ENCODE assay signal across 13 cellular contexts in the genomic region with DNA sequence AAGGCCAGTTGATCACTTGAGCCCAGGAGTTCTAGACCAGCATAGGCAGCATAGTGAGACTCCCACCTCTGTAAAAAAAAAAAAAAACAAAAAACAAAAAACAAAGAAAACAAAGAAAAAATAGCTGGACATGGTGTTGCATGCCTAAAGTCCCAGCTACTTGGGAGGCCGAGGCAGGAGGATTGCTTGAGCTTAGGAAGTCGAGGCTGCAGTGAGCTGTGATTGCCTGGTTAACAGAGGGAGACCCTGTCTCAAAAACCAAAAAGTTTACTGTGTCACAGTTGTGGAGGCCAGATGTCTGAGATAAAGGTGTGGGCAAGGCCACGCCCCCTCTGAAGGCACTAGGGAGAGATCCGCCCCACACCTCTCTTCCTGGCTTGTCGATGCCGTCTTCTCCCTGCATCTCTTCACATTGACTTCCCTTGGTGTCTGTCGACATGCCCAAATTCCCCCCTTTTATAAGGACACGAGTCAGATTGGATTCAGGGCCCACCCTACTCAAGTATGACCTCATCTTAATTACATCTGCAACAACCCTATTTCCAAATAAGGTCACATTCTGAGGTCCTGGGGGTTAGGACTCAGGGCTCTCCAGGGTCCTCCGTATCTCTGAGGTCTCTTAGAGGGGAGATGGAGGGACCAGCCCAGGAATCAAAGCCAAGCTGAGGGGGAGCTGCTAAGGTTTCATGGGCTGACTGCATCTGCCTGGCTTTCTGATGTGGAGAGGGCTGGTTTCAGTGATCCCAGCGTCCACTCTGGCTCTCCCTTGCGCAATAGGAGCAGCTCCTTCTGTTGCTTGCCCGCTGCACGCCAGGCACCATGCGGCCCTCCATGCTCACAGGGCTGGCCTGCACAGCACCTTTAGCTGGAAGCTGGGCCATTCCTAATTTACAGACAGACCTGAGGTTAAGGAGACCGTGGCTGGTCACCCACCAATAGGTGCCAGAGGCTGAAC. TPM values are rescaled to one million over a fixed set of nuclear protein-coding genes. Genes with fewer than 3 reads are reported as not detected.
DNase-seq lines count a peak whose midpoint lies in the region; ATAC-seq and TF ChIP-seq lines count a peak whose summit lies in the region.
"Had no signal": no experiment of that assay in that cellular context is flagged by ENCODE, and none has a peak within 500 bp of the region (broad histone marks: within the 10 kb centered on the region; RNA-seq: fewer than 3 reads in every experiment).

No MANE protein-coding gene starts in this region.

- no peak overlapping the region for H4K91ac ChIP-seq in neuronal stem cell (ENCODE audit: low read depth, low read length, poor library complexity)

- H2AFZ ChIP-seq in neuronal stem cell (ENCODE audit: low read length), result no peak overlapping the region

- no peak overlapping the region for H2BK5ac ChIP-seq in neuronal stem cell (ENCODE audit: low read length)

- H3K27me3 ChIP-seq in gastroesophageal sphincter (no peaks in the 10 kb centered on the region), neuronal stem cell (ENCODE audit: control insufficient read depth in 3 of 3, insufficient read depth in 3 of 3, low read depth in 1 of 3, low read length in 3 of 3) (no peaks in the 10 kb centered on the region), Peyer's patch (no peaks in the 10 kb centered on the region)
- H3K27me3 ChIP-seq: adrenal gland had no signal

- peaks cover 0 to 13% of the 10 kb centered on the region in 2 donors for H3K36me3 ChIP-seq in gastroesophageal sphincter
- peaks cover 2 to 14% of the 10 kb centered on the region in 2 donors for H3K36me3 ChIP-seq in neuronal stem cell (replicated peaks in 1 of 2; ENCODE audit: control insufficient read depth in 2 of 2, insufficient read depth in 2 of 2, low read length in 2 of 2)
- peaks cover 0 to 8% (median 0%) of the 10 kb centered on the region in 3 donors for H3K36me3 ChIP-seq in Peyer's patch
- H3K36me3 ChIP-seq: adrenal gland had no signal

- H2BK120ac ChIP-seq in neuronal stem cell (ENCODE audit: low read depth, low read length), result no peak overlapping the region

- H3K4me3 ChIP-seq in gastroesophageal sphincter, result no peak overlapping the region
- no peak overlapping the region for H3K4me3 ChIP-seq in neuronal stem cell (ENCODE audit: low read length in 2 of 2)
- H3K4me3 ChIP-seq in Peyer's patch, result no peak overlapping the region
- H3K4me3 ChIP-seq: adrenal gland; BLaER1 treated with 17β-estradiol and CSF1 and Interleukin-3, amounts not matched to agents 10 nM and 100 nM had no signal

- no peak overlapping the region for H4K8ac ChIP-seq in neuronal stem cell (ENCODE audit: low read depth, low read length)

- H2AK5ac ChIP-seq in neuronal stem cell (ENCODE audit: low read depth, low read length), result no peak overlapping the region

- TF ChIP-seq CTCF in gastroesophageal sphincter (IDR thresholded peaks at IDR 0.05), result no peak
- TF ChIP-seq CTCF in Peyer's patch (IDR thresholded peaks at IDR 0.05), result no peak

- peaks cover 7% of the 10 kb centered on the region for H3K79me1 ChIP-seq in neuronal stem cell (ENCODE audit: low read depth, low read length)

- H3K9me3 ChIP-seq in gastroesophageal sphincter, result no peaks in the 10 kb centered on the region
- H3K9me3 ChIP-seq in neuronal stem cell (replicated peaks in 1 of 2; ENCODE audit: control insufficient read depth in 2 of 2, insufficient read depth in 1 of 2, low read depth in 1 of 2, low read length in 2 of 2), result no peaks in the 10 kb centered on the region
- H3K9me3 ChIP-seq in Peyer's patch, result no peaks in the 10 kb centered on the region
- H3K9me3 ChIP-seq: adrenal gland; BLaER1 treated with 17β-estradiol and CSF1 and Interleukin-3, amounts not matched to agents 10 nM and 100 nM had no signal

- H3K27ac ChIP-seq in gastroesophageal sphincter, result peak overlapping the region in 2 of 4 donors; percentile 28 to 57
- no peak overlapping the region for H3K27ac ChIP-seq in neuronal stem cell (replicated peaks; ENCODE audit: low read length)
- H3K27ac ChIP-seq in substantia nigra (ENCODE audit: low read depth, low read length, poor library complexity, severe bottlenecking), result no peak overlapping the region
- peak overlapping the region in 2 of 4 donors; percentile 15 to 38 for H3K27ac ChIP-seq in Peyer's patch
- H3K27ac ChIP-seq: adrenal gland; BLaER1 treated with 17β-estradiol and CSF1 and Interleukin-3, amounts not matched to agents 10 nM and 100 nM had no signal

- H3K23ac ChIP-seq in neuronal stem cell (ENCODE audit: low read depth, low read length, poor library complexity), result no peak overlapping the region

- peak overlapping the region; percentile 21 for H3K18ac ChIP-seq in neuronal stem cell (ENCODE audit: low read length)

- no peak overlapping the region for H3K9ac ChIP-seq in neuronal stem cell (ENCODE audit: low read depth, low read length, poor library complexity)

- H2BK12ac ChIP-seq in neuronal stem cell (ENCODE audit: low read length), result no peak overlapping the region

- H3K4me2 ChIP-seq in neuronal stem cell (ENCODE audit: insufficient read depth, low read length, poor library complexity, severe bottlenecking), result no peak overlapping the region

- peak; percentile 76 for DNase-seq in AG08396 (ENCODE audit: low spot score)
- peak; percentile 3 for DNase-seq in OCI-M1 (lab: John Stamatoyannopoulos, UW)
- no peak for DNase-seq in neuronal stem cell (ENCODE audit: low spot score)
- no peak for DNase-seq in inferior parietal cortex (ENCODE audit: extremely low spot score)
- no peak for DNase-seq in activated naive CD4-positive, alpha-beta T cell treated with anti-CD3 and anti-CD28 coated beads, Interleukin-2, amount 50 U/mL, for 16 hours
- no peak for DNase-seq in substantia nigra (lab: John Stamatoyannopoulos, UW)
- DNase-seq in Peyer's patch, result no peak
- DNase-seq: foreskin melanocyte, NCI-H1105 had no signal

- TF ChIP-seq POLR2A in gastroesophageal sphincter (IDR thresholded peaks at IDR 0.05), result no peak
- TF ChIP-seq POLR2A in Peyer's patch (IDR thresholded peaks at IDR 0.05), result no peak

- ATAC-seq in gastroesophageal sphincter, result peak; percentile 54
- ATAC-seq: HCT116 had no signal

- peaks cover 0 to 46% (median 9%) of the 10 kb centered on the region in 3 donors for H3K4me1 ChIP-seq in gastroesophageal sphincter
- peaks cover 11 to 21% of the 10 kb centered on the region in 2 donors for H3K4me1 ChIP-seq in neuronal stem cell (ENCODE audit: control insufficient read depth in 2 of 2, insufficient read depth in 1 of 2, low read depth in 1 of 2, low read length in 2 of 2)
- peaks cover 0 to 32% (median 3%) of the 10 kb centered on the region in 4 donors for H3K4me1 ChIP-seq in Peyer's patch

- TF ChIP-seq EP300 in gastroesophageal sphincter (IDR thresholded peaks at IDR 0.05), result no peak

- 70 to 78% methylated on average over 2 to 8 of the region's 15 CpGs for WGBS in gastroesophageal sphincter (ENCODE audit: low coverage in 1 of 2), 2 donors
- WGBS in neuronal stem cell (ENCODE audit: extremely low coverage in 2 of 2, insufficient read length in 2 of 2, insufficient replicate concordance in 1 of 2), 2 donors, result no CpG with 5 or more reads among the region's 15 CpGs

- no peak overlapping the region for H3K14ac ChIP-seq in neuronal stem cell (ENCODE audit: low read length)

- no peak overlapping the region for H2BK15ac ChIP-seq in neuronal stem cell (ENCODE audit: low read length)

- H3K4ac ChIP-seq in neuronal stem cell (ENCODE audit: low read length), result no peak overlapping the region

RNA-seq across cellular contexts. Expression of a gene that starts 23.1 kb away (rescaled TPM):
- 10 to 100 TPM; 36.3 to 68.2 (median 55.7) TPM for total RNA-seq in gastroesophageal sphincter
- 45.7 TPM for polyA plus RNA-seq in neuronal stem cell (2013, experiment 1 of 2)
- polyA plus RNA-seq in neuronal stem cell (2013, experiment 2 of 2), result 45.5 TPM
- total RNA-seq in Peyer's patch, result 100 to 1,000 TPM in 2 of 4 donors, 10 to 100 TPM in 2; 91.6 to 123 (median 101) TPM

RNA-seq across cellular contexts. Expression of a gene that starts 26.1 kb away (rescaled TPM):
- 10 to 100 TPM; 38.4 to 57.2 (median 44.7) TPM for total RNA-seq in gastroesophageal sphincter
- 45.7 TPM for polyA plus RNA-seq in neuronal stem cell (2013, experiment 1 of 2)
- 44.8 TPM for polyA plus RNA-seq in neuronal stem cell (2013, experiment 2 of 2)
- total RNA-seq in Peyer's patch, result 100 to 1,000 TPM in 2 of 4 donors, 10 to 100 TPM in 2; 38.0 to 113 (median 100) TPM

RNA-seq across cellular contexts. Expression of a gene that starts 28.8 kb away (rescaled TPM):
- total RNA-seq in gastroesophageal sphincter (10 to 100 TPM; 51.3 to 82.2 (median 60.8) TPM), Peyer's patch (100 to 1,000 TPM in 3 of 4 donors, 10 to 100 TPM in 1; 99.0 to 239 (median 158) TPM)
- polyA plus RNA-seq in neuronal stem cell (2013, experiment 1 of 2), result 40.4 TPM
- polyA plus RNA-seq in neuronal stem cell (2013, experiment 2 of 2), result 40.8 TPM

RNA-seq across cellular contexts. Expression of a gene that starts 50.0 kb away (rescaled TPM):
- total RNA-seq in gastroesophageal sphincter (100 to 1,000 TPM in 2 of 4 donors, 10 to 100 TPM in 2; 77.8 to 152 (median 95.7) TPM), Peyer's patch (100 to 1,000 TPM; 101 to 143 (median 121) TPM)
- polyA plus RNA-seq in neuronal stem cell (2013, experiment 1 of 2), result 47.2 TPM
- polyA plus RNA-seq in neuronal stem cell (2013, experiment 2 of 2), result 44.5 TPM

RNA-seq across cellular contexts. Expression of a gene that starts 51.7 kb away (rescaled TPM):
- total RNA-seq in gastroesophageal sphincter, result 1 to 10 TPM; 3.4 to 8.8 (median 6.4) TPM
- 14.1 TPM for polyA plus RNA-seq in neuronal stem cell (2013, experiment 1 of 2)
- polyA plus RNA-seq in neuronal stem cell (2013, experiment 2 of 2), result 13.9 TPM
- 10 to 100 TPM in 3 of 4 donors, 1 to 10 TPM in 1; 6.9 to 15.4 (median 13.8) TPM for total RNA-seq in Peyer's patch

Comparison
In these comparisons a context has a peak if more than half of its experiments do, and no peak if none do; other contexts are left out.
1. DNase-seq: peak in AG08396 (single experiment) and OCI-M1 (single experiment); none in neuronal stem cell (single experiment), inferior parietal cortex (single experiment), activated naive CD4-positive, alpha-beta T cell treated with anti-CD3 and anti-CD28 coated beads, Interleukin-2, amount 50 U/mL, for 16 hours (single experiment), substantia nigra (0 of 49) and Peyer's patch (0 of 3).